2 cellular contexts compared by ENCODE assay signal in the genomic region with DNA sequence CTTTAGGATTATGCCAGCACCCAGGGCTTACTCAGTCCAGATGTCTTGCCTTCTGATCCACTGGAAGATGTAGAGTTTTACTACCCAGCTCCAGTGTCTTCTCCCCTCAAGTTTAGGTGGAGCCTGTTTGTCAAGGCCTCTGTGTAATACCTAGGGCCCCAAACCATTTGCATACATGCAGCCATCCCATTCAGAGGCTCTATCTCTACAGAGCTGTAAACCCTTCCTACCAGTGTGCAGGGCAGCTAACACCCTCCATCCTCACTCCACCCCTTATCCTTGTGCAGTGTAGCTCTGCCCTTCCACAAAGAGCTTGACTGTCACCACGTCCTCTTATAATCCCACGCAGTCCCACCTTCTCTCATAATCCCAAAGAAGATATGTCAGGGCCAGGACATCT.
TF ChIP-seq lines count a peak whose summit lies in the region.

No MANE protein-coding gene starts in this region.

TF ChIP-seq in A549, 52 proteins besides CTCF, POLR2A, EP300 and RAD21:
- TF ChIP-seq, protein P1, sequence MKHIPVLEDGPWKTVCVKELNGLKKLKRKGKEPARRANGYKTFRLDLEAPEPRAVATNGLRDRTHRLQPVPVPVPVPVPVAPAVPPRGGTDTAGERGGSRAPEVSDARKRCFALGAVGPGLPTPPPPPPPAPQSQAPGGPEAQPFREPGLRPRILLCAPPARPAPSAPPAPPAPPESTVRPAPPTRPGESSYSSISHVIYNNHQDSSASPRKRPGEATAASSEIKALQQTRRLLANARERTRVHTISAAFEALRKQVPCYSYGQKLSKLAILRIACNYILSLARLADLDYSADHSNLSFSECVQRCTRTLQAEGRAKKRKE (CRISPR knock-in tag; IDR thresholded peaks at IDR 0.05; ENCODE audit: low read depth) = no peak
- TF ChIP-seq, protein P2, sequence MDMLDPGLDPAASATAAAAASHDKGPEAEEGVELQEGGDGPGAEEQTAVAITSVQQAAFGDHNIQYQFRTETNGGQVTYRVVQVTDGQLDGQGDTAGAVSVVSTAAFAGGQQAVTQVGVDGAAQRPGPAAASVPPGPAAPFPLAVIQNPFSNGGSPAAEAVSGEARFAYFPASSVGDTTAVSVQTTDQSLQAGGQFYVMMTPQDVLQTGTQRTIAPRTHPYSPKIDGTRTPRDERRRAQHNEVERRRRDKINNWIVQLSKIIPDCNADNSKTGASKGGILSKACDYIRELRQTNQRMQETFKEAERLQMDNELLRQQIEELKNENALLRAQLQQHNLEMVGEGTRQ (IDR thresholded peaks at IDR 0.05) = no peak
- TF ChIP-seq ZFP36 (IDR thresholded peaks at IDR 0.05; ENCODE audit: borderline replicate concordance, partially characterized antibody) (no peak), RNF2 (IDR thresholded peaks at IDR 0.05; ENCODE audit: borderline replicate concordance, low read depth) (no peak), GATA3 (IDR thresholded peaks at IDR 0.05; ENCODE audit: borderline replicate concordance) (no peak), RFX5 (IDR thresholded peaks at IDR 0.05) (no peak), SREBF2 (IDR thresholded peaks at IDR 0.05) (no peak), KDM1A (IDR thresholded peaks at IDR 0.05; ENCODE audit: low read depth) (no peak), POLR2AphosphoS2 (conservative IDR thresholded peaks at IDR 0.05; ENCODE audit: low read length) (no peak)
TF ChIP-seq in A549: peak in this region for 0.

TF ChIP-seq in GM12878, 131 proteins besides CTCF, POLR2A, EP300 and RAD21:
- TF ChIP-seq POU2F2 (IDR thresholded peaks at IDR 0.05; ENCODE audit: borderline replicate concordance, low read depth, low read length) (0 out of 3 replicates have a peak, but pooled peaks have one; percentile 34), TAF1 (IDR thresholded peaks at IDR 0.05; ENCODE audit: borderline replicate concordance, low read depth, low read length) (no peak)
